10 cellular contexts compared by ENCODE assay signal in the genomic region with DNA sequence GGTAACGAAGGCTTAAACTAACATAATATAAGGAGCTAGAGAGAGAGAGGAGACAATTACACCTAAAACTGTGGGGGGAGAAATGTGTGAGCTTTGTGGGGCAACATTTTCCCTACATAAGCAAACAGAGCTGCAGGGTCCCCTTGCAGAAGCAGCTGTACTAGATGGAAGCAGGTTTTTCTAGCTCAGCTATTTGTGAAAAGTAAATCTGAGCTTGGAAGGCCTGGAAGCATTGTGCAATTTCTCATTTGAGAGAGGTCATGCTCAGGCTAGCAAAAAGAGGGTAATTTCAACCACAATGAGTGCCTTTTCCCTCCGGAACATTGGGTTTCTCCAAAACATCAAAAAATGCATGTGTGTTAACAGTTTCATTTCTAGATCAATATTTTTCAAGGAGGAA.
DNase-seq lines count a peak whose midpoint lies in the region; ATAC-seq and TF ChIP-seq lines count a peak whose summit lies in the region.
"Had no signal": no experiment of that assay in that cellular context is flagged by ENCODE, and none has a peak within 500 bp of the region (broad histone marks: within the 10 kb centered on the region; RNA-seq: fewer than 3 reads in every experiment).

No MANE protein-coding gene starts in this region.

- no peaks in the 10 kb centered on the region for H4K20me1 ChIP-seq in PC-3 (ENCODE audit: low read length)

- H3K4me1 Mint-ChIP-seq in activated T-cell treated with anti-CD3 and anti-CD28 coated beads, Interleukin-2, amount 50 U/mL, for 72 hours (ENCODE audit: low read depth): peaks cover 58% of the 10 kb centered on the region
- peaks cover 45 to 65% of the 10 kb centered on the region in 2 donors for H3K4me1 Mint-ChIP-seq in immature natural killer cell

- peaks cover 6% of the 10 kb centered on the region for H3F3A ChIP-seq in PC-3 (ENCODE audit: low read length, unreplicated experiment)

- no peak for DNase-seq in activated T-cell treated with anti-CD3 and anti-CD28 coated beads, Interleukin-2, amount 50 U/mL, for 72 hours
- no peak for DNase-seq in activated T-cell treated with anti-CD3 and anti-CD28 coated beads, Interleukin-2, amount 50 U/mL, for 1 hour
- DNase-seq in PC-3 (peak; percentile 55), immature natural killer cell (no peak), superior temporal gyrus (ENCODE audit: extremely low spot score) (peak; percentile 18), EL (no peak)
- DNase-seq: activated CD8-positive, alpha-beta memory T cell treated with anti-CD3 and anti-CD28 coated beads, Interleukin-2, amount 50 U/mL, for 48 hours had no signal

- no peaks in the 10 kb centered on the region for H3K27me3 ChIP-seq in PC-3 (ENCODE audit: low read length)
- H3K27me3 ChIP-seq: SJSA1 had no signal

- no peaks in the 10 kb centered on the region for H3K9me2 ChIP-seq in PC-3 (replicated peaks; ENCODE audit: low read length)

- no peaks in the 10 kb centered on the region for H3K27me3 Mint-ChIP-seq in activated T-cell treated with anti-CD3 and anti-CD28 coated beads, Interleukin-2, amount 50 U/mL, for 72 hours (ENCODE audit: low read depth)
- peaks cover 0 to 5% (median 0%) of the 10 kb centered on the region in 3 donors for H3K27me3 Mint-ChIP-seq in immature natural killer cell (ENCODE audit: low read depth in 3 of 3)

- H3K27ac ChIP-seq in PC-3 (ENCODE audit: low read length): peak overlapping the region; percentile 26
- H3K27ac ChIP-seq: SJSA1 had no signal

- no peaks in the 10 kb centered on the region for H3K9me3 Mint-ChIP-seq in activated T-cell treated with anti-CD3 and anti-CD28 coated beads, Interleukin-2, amount 50 U/mL, for 72 hours
- no peaks in the 10 kb centered on the region for H3K9me3 Mint-ChIP-seq in immature natural killer cell

- H3K36me3 ChIP-seq in PC-3 (ENCODE audit: low read depth, low read length): no peaks in the 10 kb centered on the region
- H3K36me3 ChIP-seq: SJSA1 had no signal

- POLR2A ChIA-PET in PC-3 (lab: Charles Lee; ENCODE audit: unreplicated experiment): no interaction called here

- H3K27ac Mint-ChIP-seq in activated T-cell treated with anti-CD3 and anti-CD28 coated beads, Interleukin-2, amount 50 U/mL, for 72 hours: peak overlapping the region; percentile 8
- peak overlapping the region in 5 of 6 donors; percentile 33 to 63 (median 42) for H3K27ac Mint-ChIP-seq in immature natural killer cell

- no peak for ATAC-seq in activated T-cell treated with anti-CD3 and anti-CD28 coated beads, Interleukin-2, amount 50 U/mL, for 72 hours (replicated peaks in 1 of 2)
- ATAC-seq in PC-3: no peak
- ATAC-seq in GM21717 (IDR thresholded peaks at IDR 0.05; ENCODE audit: unreplicated experiment): no peak
- ATAC-seq in HG02610 (IDR thresholded peaks at IDR 0.05; ENCODE audit: unreplicated experiment): no peak

- intact Hi-C loops in PC-3 (cut with micrococcal nuclease): no loop called here

- CTCF ChIA-PET in PC-3 (lab: Charles Lee): no interaction called here

- H3K4me3 ChIP-seq in PC-3 (ENCODE audit: low read length): no peak overlapping the region
- H3K4me3 ChIP-seq: SJSA1 had no signal

- peaks cover 62% of the 10 kb centered on the region for H3K4me1 ChIP-seq in PC-3 (ENCODE audit: insufficient read depth, low read length)

- H3K9ac ChIP-seq in PC-3 (ENCODE audit: low read length): no peak overlapping the region

- H3K4me2 ChIP-seq in PC-3 (ENCODE audit: low read length): peak overlapping the region; percentile 42

- H3K4me3 Mint-ChIP-seq in activated T-cell treated with anti-CD3 and anti-CD28 coated beads, Interleukin-2, amount 50 U/mL, for 72 hours: peak overlapping the region; percentile 35 to 52
- H3K4me3 Mint-ChIP-seq in immature natural killer cell: peak overlapping the region in 3 of 5 donors; percentile 23 to 44 (median 40)

- no peaks in the 10 kb centered on the region for H3K9me3 ChIP-seq in PC-3 (ENCODE audit: low read length)
- H3K9me3 ChIP-seq: SJSA1 had no signal

- no peaks in the 10 kb centered on the region for H3K79me2 ChIP-seq in PC-3 (ENCODE audit: low read length)

- H2AFZ ChIP-seq in PC-3 (ENCODE audit: low read length): peak overlapping the region; percentile 40

- no peaks in the 10 kb centered on the region for H3K36me3 Mint-ChIP-seq in activated T-cell treated with anti-CD3 and anti-CD28 coated beads, Interleukin-2, amount 50 U/mL, for 72 hours (ENCODE audit: insufficient read depth in 2 of 2)
- H3K36me3 Mint-ChIP-seq in immature natural killer cell: peaks cover 0 to 12% (median 0%) of the 10 kb centered on the region in 3 donors

- no TSS peak for BruUV-seq in PC-3 (replicated peaks; lab: Mats Ljungman, UMichigan)

- TF ChIP-seq CTCF in PC-3 (conservative IDR thresholded peaks at IDR 0.05; ENCODE audit: low read depth, low read length): no peak

Comparison
In these comparisons a context has a peak if more than half of its experiments do, and no peak if none do; other contexts are left out.
1. DNase-seq: peak in PC-3 (single experiment) and superior temporal gyrus (single experiment); none in activated T-cell treated with anti-CD3 and anti-CD28 coated beads, Interleukin-2, amount 50 U/mL, for 72 hours (0 of 2), activated T-cell treated with anti-CD3 and anti-CD28 coated beads, Interleukin-2, amount 50 U/mL, for 1 hour (single experiment), immature natural killer cell (0 of 3) and EL (single experiment).